1 cellular context compared by ENCODE assay signal in the genomic region with DNA sequence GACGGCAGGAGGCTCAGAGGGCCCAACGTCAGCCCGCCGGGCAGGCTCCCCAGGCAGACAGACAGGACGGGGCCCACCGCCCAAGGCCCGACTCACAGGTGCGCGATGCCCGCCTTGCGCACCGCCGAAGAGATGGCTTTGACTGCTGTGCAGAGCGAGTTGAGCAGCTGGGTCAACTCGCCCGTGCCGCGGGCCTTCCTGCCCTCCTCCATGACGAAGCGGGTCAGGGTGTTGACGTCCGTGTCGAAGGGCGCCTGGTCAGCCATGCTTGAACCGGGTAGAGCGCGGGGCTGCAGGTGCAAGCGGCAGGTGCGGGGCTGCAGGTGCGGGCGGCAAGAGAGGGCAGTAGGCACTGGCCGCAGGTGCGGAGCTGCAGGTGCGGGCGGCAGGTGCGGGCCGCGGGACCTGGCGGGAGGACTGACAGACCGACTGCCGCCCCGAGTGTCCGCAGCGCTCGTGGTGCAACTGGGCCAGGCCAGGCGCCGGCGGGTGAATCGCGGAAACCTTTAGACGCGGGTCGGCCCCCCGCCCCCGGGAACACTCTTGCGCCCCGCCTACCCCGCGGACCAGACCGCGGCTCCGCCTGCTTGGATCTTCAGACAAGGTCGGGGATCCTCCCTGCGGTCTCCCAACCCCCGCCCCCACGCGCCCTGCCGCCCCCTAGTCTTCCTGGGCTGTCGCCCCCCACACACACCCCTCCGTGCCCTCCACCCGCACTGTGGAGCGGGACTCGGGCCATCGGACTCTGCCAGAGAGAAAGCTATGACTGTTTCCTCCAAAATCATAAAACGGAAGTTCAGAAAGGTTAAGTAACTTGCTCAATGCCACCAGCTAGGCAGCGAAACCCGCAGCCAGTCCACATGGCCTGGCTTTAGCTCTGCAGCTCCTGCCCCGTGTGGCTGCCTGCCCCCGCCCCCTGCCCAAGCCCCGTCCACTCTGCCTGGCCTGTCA.
A peak's percentile ranks its signal among the peaks of the same experiment; 100 is the strongest.
TF ChIP-seq lines count a peak whose summit lies in the region.

A gene (minus strand): TSS at position 474 of the 951 bp plus-strand sequence. CDS start 208 bp downstream, at position 266.

TF ChIP-seq in H1, 55 proteins besides CTCF, POLR2A, EP300 and RAD21:
- TF ChIP-seq, protein P1, sequence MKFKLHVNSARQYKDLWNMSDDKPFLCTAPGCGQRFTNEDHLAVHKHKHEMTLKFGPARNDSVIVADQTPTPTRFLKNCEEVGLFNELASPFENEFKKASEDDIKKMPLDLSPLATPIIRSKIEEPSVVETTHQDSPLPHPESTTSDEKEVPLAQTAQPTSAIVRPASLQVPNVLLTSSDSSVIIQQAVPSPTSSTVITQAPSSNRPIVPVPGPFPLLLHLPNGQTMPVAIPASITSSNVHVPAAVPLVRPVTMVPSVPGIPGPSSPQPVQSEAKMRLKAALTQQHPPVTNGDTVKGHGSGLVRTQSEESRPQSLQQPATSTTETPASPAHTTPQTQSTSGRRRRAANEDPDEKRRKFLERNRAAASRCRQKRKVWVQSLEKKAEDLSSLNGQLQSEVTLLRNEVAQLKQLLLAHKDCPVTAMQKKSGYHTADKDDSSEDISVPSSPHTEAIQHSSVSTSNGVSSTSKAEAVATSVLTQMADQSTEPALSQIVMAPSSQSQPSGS (IDR thresholded peaks at IDR 0.05; ENCODE audit: low read length): no peak
- TF ChIP-seq, protein P2, sequence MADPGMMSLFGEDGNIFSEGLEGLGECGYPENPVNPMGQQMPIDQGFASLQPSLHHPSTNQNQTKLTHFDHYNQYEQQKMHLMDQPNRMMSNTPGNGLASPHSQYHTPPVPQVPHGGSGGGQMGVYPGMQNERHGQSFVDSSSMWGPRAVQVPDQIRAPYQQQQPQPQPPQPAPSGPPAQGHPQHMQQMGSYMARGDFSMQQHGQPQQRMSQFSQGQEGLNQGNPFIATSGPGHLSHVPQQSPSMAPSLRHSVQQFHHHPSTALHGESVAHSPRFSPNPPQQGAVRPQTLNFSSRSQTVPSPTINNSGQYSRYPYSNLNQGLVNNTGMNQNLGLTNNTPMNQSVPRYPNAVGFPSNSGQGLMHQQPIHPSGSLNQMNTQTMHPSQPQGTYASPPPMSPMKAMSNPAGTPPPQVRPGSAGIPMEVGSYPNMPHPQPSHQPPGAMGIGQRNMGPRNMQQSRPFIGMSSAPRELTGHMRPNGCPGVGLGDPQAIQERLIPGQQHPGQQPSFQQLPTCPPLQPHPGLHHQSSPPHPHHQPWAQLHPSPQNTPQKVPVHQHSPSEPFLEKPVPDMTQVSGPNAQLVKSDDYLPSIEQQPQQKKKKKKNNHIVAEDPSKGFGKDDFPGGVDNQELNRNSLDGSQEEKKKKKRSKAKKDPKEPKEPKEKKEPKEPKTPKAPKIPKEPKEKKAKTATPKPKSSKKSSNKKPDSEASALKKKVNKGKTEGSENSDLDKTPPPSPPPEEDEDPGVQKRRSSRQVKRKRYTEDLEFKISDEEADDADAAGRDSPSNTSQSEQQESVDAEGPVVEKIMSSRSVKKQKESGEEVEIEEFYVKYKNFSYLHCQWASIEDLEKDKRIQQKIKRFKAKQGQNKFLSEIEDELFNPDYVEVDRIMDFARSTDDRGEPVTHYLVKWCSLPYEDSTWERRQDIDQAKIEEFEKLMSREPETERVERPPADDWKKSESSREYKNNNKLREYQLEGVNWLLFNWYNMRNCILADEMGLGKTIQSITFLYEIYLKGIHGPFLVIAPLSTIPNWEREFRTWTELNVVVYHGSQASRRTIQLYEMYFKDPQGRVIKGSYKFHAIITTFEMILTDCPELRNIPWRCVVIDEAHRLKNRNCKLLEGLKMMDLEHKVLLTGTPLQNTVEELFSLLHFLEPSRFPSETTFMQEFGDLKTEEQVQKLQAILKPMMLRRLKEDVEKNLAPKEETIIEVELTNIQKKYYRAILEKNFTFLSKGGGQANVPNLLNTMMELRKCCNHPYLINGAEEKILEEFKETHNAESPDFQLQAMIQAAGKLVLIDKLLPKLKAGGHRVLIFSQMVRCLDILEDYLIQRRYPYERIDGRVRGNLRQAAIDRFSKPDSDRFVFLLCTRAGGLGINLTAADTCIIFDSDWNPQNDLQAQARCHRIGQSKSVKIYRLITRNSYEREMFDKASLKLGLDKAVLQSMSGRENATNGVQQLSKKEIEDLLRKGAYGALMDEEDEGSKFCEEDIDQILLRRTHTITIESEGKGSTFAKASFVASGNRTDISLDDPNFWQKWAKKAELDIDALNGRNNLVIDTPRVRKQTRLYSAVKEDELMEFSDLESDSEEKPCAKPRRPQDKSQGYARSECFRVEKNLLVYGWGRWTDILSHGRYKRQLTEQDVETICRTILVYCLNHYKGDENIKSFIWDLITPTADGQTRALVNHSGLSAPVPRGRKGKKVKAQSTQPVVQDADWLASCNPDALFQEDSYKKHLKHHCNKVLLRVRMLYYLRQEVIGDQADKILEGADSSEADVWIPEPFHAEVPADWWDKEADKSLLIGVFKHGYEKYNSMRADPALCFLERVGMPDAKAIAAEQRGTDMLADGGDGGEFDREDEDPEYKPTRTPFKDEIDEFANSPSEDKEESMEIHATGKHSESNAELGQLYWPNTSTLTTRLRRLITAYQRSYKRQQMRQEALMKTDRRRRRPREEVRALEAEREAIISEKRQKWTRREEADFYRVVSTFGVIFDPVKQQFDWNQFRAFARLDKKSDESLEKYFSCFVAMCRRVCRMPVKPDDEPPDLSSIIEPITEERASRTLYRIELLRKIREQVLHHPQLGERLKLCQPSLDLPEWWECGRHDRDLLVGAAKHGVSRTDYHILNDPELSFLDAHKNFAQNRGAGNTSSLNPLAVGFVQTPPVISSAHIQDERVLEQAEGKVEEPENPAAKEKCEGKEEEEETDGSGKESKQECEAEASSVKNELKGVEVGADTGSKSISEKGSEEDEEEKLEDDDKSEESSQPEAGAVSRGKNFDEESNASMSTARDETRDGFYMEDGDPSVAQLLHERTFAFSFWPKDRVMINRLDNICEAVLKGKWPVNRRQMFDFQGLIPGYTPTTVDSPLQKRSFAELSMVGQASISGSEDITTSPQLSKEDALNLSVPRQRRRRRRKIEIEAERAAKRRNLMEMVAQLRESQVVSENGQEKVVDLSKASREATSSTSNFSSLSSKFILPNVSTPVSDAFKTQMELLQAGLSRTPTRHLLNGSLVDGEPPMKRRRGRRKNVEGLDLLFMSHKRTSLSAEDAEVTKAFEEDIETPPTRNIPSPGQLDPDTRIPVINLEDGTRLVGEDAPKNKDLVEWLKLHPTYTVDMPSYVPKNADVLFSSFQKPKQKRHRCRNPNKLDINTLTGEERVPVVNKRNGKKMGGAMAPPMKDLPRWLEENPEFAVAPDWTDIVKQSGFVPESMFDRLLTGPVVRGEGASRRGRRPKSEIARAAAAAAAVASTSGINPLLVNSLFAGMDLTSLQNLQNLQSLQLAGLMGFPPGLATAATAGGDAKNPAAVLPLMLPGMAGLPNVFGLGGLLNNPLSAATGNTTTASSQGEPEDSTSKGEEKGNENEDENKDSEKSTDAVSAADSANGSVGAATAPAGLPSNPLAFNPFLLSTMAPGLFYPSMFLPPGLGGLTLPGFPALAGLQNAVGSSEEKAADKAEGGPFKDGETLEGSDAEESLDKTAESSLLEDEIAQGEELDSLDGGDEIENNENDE (IDR thresholded peaks at IDR 0.05; ENCODE audit: insufficient replicate concordance, low read length): no peak
- no peak for TF ChIP-seq KDM5A (IDR thresholded peaks at IDR 0.05; ENCODE audit: low read length)
- no peak; the same call in 1 of the 2 replicates for TF ChIP-seq RBBP5 (IDR thresholded peaks at IDR 0.05; ENCODE audit: borderline replicate concordance, low read depth, low read length)
- peak; percentile 39; the same call in 1 of the 2 replicates for TF ChIP-seq CREB1 (IDR thresholded peaks at IDR 0.05)
- peak; percentile 83 for TF ChIP-seq SUZ12 (IDR thresholded peaks at IDR 0.05; ENCODE audit: low read length)
- TF ChIP-seq, protein P3, sequence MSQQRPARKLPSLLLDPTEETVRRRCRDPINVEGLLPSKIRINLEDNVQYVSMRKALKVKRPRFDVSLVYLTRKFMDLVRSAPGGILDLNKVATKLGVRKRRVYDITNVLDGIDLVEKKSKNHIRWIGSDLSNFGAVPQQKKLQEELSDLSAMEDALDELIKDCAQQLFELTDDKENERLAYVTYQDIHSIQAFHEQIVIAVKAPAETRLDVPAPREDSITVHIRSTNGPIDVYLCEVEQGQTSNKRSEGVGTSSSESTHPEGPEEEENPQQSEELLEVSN (IDR thresholded peaks at IDR 0.05): peak; percentile 60
- TF ChIP-seq BCL11A (IDR thresholded peaks at IDR 0.05; ENCODE audit: low read depth in 2 of 2, low read length in 2 of 2): no peak
- peak; percentile 11 for TF ChIP-seq ASH2L (IDR thresholded peaks at IDR 0.05; ENCODE audit: low read length)
- no peak for TF ChIP-seq PHF8 (conservative IDR thresholded peaks at IDR 0.05; ENCODE audit: low read depth, low read length)
- TF ChIP-seq EZH2 (IDR thresholded peaks at IDR 0.05; ENCODE audit: low read depth, low read length, severe bottlenecking): peak; percentile 72
- no peak for TF ChIP-seq ZNF274 (IDR thresholded peaks at IDR 0.05; ENCODE audit: borderline replicate concordance, extremely low read depth, low read length)
- no peak for TF ChIP-seq POU5F1 (IDR thresholded peaks at IDR 0.05; ENCODE audit: low read depth, low read length)
- no peak; the same call in 1 of the 2 replicates for TF ChIP-seq GABPA (IDR thresholded peaks at IDR 0.05; ENCODE audit: borderline replicate concordance, insufficient read depth, low read length)
- TF ChIP-seq, protein P4, sequence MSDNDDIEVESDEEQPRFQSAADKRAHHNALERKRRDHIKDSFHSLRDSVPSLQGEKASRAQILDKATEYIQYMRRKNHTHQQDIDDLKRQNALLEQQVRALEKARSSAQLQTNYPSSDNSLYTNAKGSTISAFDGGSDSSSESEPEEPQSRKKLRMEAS (IDR thresholded peaks at IDR 0.05): peak; percentile 43; the same call in 1 of the 2 replicates
- TF ChIP-seq TBP (IDR thresholded peaks at IDR 0.05; ENCODE audit: low read depth, low read length): peak; percentile 20; the same call in 1 of the 2 replicates
- TF ChIP-seq CBX8 (IDR thresholded peaks at IDR 0.05; ENCODE audit: borderline replicate concordance, low read depth, low read length): no peak
- TF ChIP-seq NANOG (IDR thresholded peaks at IDR 0.05; ENCODE audit: insufficient read depth, low read depth, low read length, poor library complexity, severe bottlenecking): no peak
- no peak for TF ChIP-seq JUND (IDR thresholded peaks at IDR 0.05; ENCODE audit: low read length)
- TF ChIP-seq KDM4A (IDR thresholded peaks at IDR 0.05; ENCODE audit: low read depth, low read length, severe bottlenecking): peak; percentile 80
- no peak; the same call in 1 of the 2 replicates for TF ChIP-seq YY1 (IDR thresholded peaks at IDR 0.05; ENCODE audit: low read depth, low read length)
- TF ChIP-seq TCF12 (IDR thresholded peaks at IDR 0.05; ENCODE audit: low read depth, low read length): 0 out of 2 replicates have a peak, but pooled peaks have one; percentile 61
- no peak for TF ChIP-seq SP4 (IDR thresholded peaks at IDR 0.05; ENCODE audit: low read length)
